Comparison of ENCODE assay signal across 8 cellular contexts in the genomic region with DNA sequence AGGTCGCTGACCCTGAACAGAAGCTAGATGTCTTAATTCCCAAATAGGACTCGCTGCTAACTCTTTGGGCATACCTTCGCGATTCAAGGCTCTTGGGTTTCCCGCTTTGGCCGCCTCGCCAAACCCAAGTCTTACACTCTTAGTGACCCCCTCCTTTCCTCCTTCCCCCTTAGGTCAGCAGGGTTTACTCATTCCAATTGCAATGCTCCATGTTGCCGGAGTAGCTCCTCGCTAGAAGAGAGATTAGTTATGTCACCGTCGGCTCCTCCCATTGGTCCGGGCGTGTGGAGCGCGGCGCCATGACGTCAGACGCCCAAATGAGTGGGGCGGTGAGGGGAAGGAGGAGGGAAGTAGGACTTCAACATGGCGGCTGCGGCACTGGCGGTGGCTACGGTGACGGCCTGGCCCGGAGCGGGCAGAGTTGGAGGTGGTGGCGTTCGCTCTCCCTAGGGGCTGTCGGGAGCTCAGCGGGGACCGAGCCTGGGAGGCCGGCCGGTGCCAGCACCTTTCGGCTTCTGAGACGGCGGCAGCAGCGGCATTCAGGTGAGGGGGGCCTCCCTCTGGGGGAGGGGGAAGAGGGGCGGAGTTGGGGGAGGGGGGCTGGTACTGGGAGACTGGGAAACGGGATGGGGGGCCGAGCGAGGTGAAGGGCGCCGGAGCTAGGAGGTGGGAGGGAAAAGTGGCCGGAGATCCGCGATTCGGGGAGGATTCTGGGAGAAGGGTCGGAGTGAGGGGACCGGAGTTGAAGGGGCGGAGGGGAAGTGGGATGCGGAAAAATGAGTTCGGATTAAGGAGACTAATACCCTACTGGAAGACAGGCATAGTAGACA. TPM values are rescaled to one million over a fixed set of nuclear protein-coding genes. Genes with fewer than 3 reads are reported as not detected.
A peak's percentile ranks its signal among the peaks of the same experiment; 100 is the strongest.
DNase-seq lines count a peak whose midpoint lies in the region; ATAC-seq and TF ChIP-seq lines count a peak whose summit lies in the region.

TSS of gene UBAP1 (plus strand) at position 346 of the 830 bp plus-strand sequence. CDS start 41,872 bp downstream, outside the sequence.

- peaks cover 11% of the 10 kb centered on the region for H3K36me3 Mint-ChIP-seq in activated CD4-positive, alpha-beta memory T cell treated with anti-CD3 and anti-CD28 coated beads, Interleukin-2, amount 10 ng/mL, durations not matched to agents 7 days and 5 days (ENCODE audit: low read depth)

- peak in 1 of 2 donors; percentile 55 for TF ChIP-seq POLR2A in lower leg skin (IDR thresholded peaks at IDR 0.05)

- H3K4me3 ChIP-seq in lower leg skin (ENCODE audit: low read depth, poor library complexity, severe bottlenecking) = peak within 1 kb of the TSS; percentile 76

- H3K9me3 Mint-ChIP-seq in activated CD4-positive, alpha-beta memory T cell treated with anti-CD3 and anti-CD28 coated beads, Interleukin-2, amount 10 ng/mL, durations not matched to agents 7 days and 5 days = no peaks in the 10 kb centered on the region

- POLR2A ChIA-PET in activated CD4-positive, alpha-beta memory T cell treated with anti-CD3 and anti-CD28 coated beads, Interleukin-2, amount 10 ng/mL, durations not matched to agents 7 days and 5 days (lab: Charles Lee) = interaction anchor here (0.6 to 2.9 kb wide), 16 partner anchors 9 to 888 kb away, joined by 3 to 26 read pairs (median 6); partner anchors contain the start of genes DCAF12, NFX1 and UBAP2

- DNase-seq in CD1c-positive myeloid dendritic cell (ENCODE audit: extremely low spot score) (peak; percentile 99), NCI-H82 treated with DMSO at 0.1 percent for 48 hours (lab: John Stamatoyannopoulos, UW; ENCODE audit: unreplicated experiment) (peak; percentile 88), ecto neural progenitor cell (ENCODE audit: low spot score) (peak; percentile 98), lower leg skin (ENCODE audit: low spot score in 2 of 2) (peak; percentile 98 to 99)
- peak; percentile 98 for DNase-seq in activated CD4-positive, alpha-beta memory T cell treated with anti-CD3 and anti-CD28 coated beads, Interleukin-2, amount 10 ng/mL, durations not matched to agents 7 days and 5 days
- DNase-seq in stimulated activated CD4-positive, alpha-beta T cell treated with anti-CD3 and anti-CD28 coated beads, Interleukin-4, amount 100 ng/mL, for 48 hours (ENCODE audit: low read depth in 2 of 2) = peak; percentile 91 to 93

- peak in 1 of 3 donors; percentile 41 for TF ChIP-seq CTCF in lower leg skin (IDR thresholded peaks at IDR 0.05)

- CTCF ChIA-PET in activated CD4-positive, alpha-beta memory T cell treated with anti-CD3 and anti-CD28 coated beads, Interleukin-2, amount 10 ng/mL, durations not matched to agents 7 days and 5 days (lab: Charles Lee) = interaction anchor here (0.7 to 2.3 kb wide), 7 partner anchors 8 to 74 kb away, joined by 3 to 11 read pairs (median 4); no protein-coding TSS in a partner anchor

- H3K4me3 Mint-ChIP-seq in activated CD4-positive, alpha-beta memory T cell treated with anti-CD3 and anti-CD28 coated beads, Interleukin-2, amount 10 ng/mL, durations not matched to agents 7 days and 5 days = peak within 1 kb of the TSS; percentile 94

- H3K27me3 Mint-ChIP-seq in activated CD4-positive, alpha-beta memory T cell treated with anti-CD3 and anti-CD28 coated beads, Interleukin-2, amount 10 ng/mL, durations not matched to agents 7 days and 5 days = no peaks in the 10 kb centered on the region

- ATAC-seq in GM19438 (IDR thresholded peaks at IDR 0.05; ENCODE audit: low read depth, unreplicated experiment) (peak; percentile 100), HG03575 (IDR thresholded peaks at IDR 0.05; ENCODE audit: extremely low read depth, insufficient number of reproducible peaks, low FRiP score, unreplicated experiment) (peak; percentile 79)

- WGBS in lower leg skin, 2 donors = 1% methylated on average over 41 to 49 of the region's 52 CpGs

- H3K4me1 Mint-ChIP-seq in activated CD4-positive, alpha-beta memory T cell treated with anti-CD3 and anti-CD28 coated beads, Interleukin-2, amount 10 ng/mL, durations not matched to agents 7 days and 5 days = peaks cover 22% of the 10 kb centered on the region

- intact Hi-C loops in lower leg skin (cut with DNase I; ENCODE audit: low total_unique reads) = no loop called here

- peak within 1 kb of the TSS; percentile 89 for H3K27ac Mint-ChIP-seq in activated CD4-positive, alpha-beta memory T cell treated with anti-CD3 and anti-CD28 coated beads, Interleukin-2, amount 10 ng/mL, durations not matched to agents 7 days and 5 days

RNA-seq across cellular contexts. Expression of gene UBAP1, which starts in this region (rescaled TPM):
- 10 to 100 TPM; 35.6 to 39.1 TPM for total RNA-seq in activated CD4-positive, alpha-beta memory T cell treated with anti-CD3 and anti-CD28 coated beads, Interleukin-2, amount 10 ng/mL, durations not matched to agents 7 days and 5 days
- 10 to 100 TPM; 40.0 to 63.7 (median 53.2) TPM for total RNA-seq in lower leg skin

Comparison
In these comparisons a context has a peak if more than half of its experiments do, and no peak if none do; other contexts are left out.
1. Peak in every context shown above with its lines: DNase-seq, ATAC-seq and H3K4me3 ChIP-seq.